ENCODE assay signal across 21 cellular contexts in the genomic region with DNA sequence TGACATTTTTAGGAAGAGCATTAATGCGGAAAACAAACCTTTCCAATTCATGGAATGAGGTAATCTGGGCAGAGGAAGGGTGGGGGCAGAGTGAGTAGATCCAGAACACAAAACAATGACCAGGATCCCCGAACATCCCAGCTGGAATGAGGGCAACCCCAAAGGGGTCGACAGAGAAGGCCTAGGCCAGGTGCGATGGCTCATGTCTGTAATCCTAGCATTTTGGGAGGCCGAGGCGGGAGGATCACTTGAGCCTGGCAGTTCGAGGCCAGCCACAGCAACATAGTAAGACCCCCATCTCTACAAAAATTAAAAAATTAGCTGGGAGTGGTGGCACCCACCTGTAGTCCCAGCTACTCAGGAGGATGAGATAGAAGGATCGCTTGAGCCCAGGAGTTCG.
"Had no signal": no experiment of that assay in that cellular context is flagged by ENCODE, and none has a peak within 500 bp of the region (broad histone marks: within the 10 kb centered on the region; RNA-seq: fewer than 3 reads in every experiment).

No MANE protein-coding gene starts in this region.

- H3K27me3 ChIP-seq: left lung, pancreas, right lobe of liver had no signal

- H3K27ac Mint-ChIP-seq: type B pancreatic cell had no signal

- H3K27ac ChIP-seq: left lung, pancreas, right lobe of liver, skin epidermis had no signal

- H3K9me3 Mint-ChIP-seq: naive B cell, neural crest cell, type B pancreatic cell had no signal

- H3K9me3 ChIP-seq: left lung, lower lobe of right lung, pancreas, psoas muscle, right lobe of liver had no signal

- H3K36me3 ChIP-seq: left lung, lower lobe of right lung, pancreas, right lobe of liver had no signal

- FAIRE-seq: endometrium, frontal cortex, pancreas, urothelium cell line had no signal

- H3K4me3 Mint-ChIP-seq: central memory CD8-positive, alpha-beta T cell; naive B cell; neural crest cell; type B pancreatic cell had no signal

- H3K27me3 Mint-ChIP-seq: central memory CD8-positive, alpha-beta T cell; naive B cell; type B pancreatic cell had no signal

- H3K4me1 Mint-ChIP-seq: central memory CD8-positive, alpha-beta T cell had no signal

- DNase-seq: effector memory CD4-positive, alpha-beta T cell; islet precursor cell; left lung; lower lobe of right lung; mesenchymal stem cell; naive B cell; nucleus accumbens; pancreas; psoas muscle; retina; right lobe of liver; stimulated activated CD4-positive, alpha-beta T cell treated with anti-CD3 and anti-CD28 coated beads, Interleukin-2, amount 100 ng/mL, for 48 hours; stimulated activated naive CD4-positive, alpha-beta T cell treated with Interleukin-2 at 50 U/mL for 16 hours had no signal

- H3K36me3 Mint-ChIP-seq: naive B cell had no signal

- ATAC-seq: esophagus mucosa, psoas muscle, right lobe of liver had no signal

- H3K4me3 ChIP-seq: left lung, lower lobe of right lung, pancreas, psoas muscle, right lobe of liver, skin epidermis had no signal
